ENCODE assay signal across 25 cellular contexts in genomic region chr4:150750824-150751223, GRCh38.
DNase-seq lines count a peak whose midpoint lies in the region; ATAC-seq, FAIRE-seq and TF ChIP-seq lines count a peak whose summit lies in the region.
"Had no signal": no experiment of that assay in that cellular context is flagged by ENCODE, and none has a peak within 500 bp of the region (broad histone marks: within the 10 kb centered on the region; RNA-seq: fewer than 3 reads in every experiment).

No MANE protein-coding gene starts in this region.

- H3K79me2 ChIP-seq in HepG2 (ENCODE audit: insufficient read depth, low read length) (no peaks in the 10 kb centered on the region), K562 (ENCODE audit: control insufficient read depth, insufficient read depth, low read length) (no peaks in the 10 kb centered on the region)

- TF ChIP-seq POLR2A in HepG2 (IDR thresholded peaks at IDR 0.05; ENCODE audit: insufficient read depth in 1 of 2, low read depth in 2 of 2, low read length in 2 of 2) (no peak), right lobe of liver (IDR thresholded peaks at IDR 0.05) (no peak), K562 (conservative IDR thresholded peaks at IDR 0.05) (no peak)

- TF ChIP-seq RAD21 in HepG2 (CRISPR knock-in tag; IDR thresholded peaks at IDR 0.05) (no peak), K562 (CRISPR knock-in tag; conservative IDR thresholded peaks at IDR 0.05 in 1 of 2, IDR thresholded peaks at IDR 0.05 in 1 of 2) (no peak)

- H3K36me3 ChIP-seq in HepG2 (replicated peaks in 1 of 2; ENCODE audit: control insufficient read depth in 1 of 2, insufficient read depth in 2 of 2, low read length in 2 of 2): no peaks in the 10 kb centered on the region
- H3K36me3 ChIP-seq in right lobe of liver: no peaks in the 10 kb centered on the region
- H3K36me3 ChIP-seq in K562 (ENCODE audit: control insufficient read depth, insufficient read depth, low read length): peaks cover 3% of the 10 kb centered on the region; the same call in 1 of the 3 replicates
- H3K36me3 ChIP-seq: BE2C, BLaER1 had no signal

- TF ChIP-seq CTCF in HepG2 (CRISPR knock-in tag; IDR thresholded peaks at IDR 0.05): no peak
- no peak for TF ChIP-seq CTCF in right lobe of liver (IDR thresholded peaks at IDR 0.05)
- no peak for TF ChIP-seq CTCF in K562 (IDR thresholded peaks at IDR 0.05 in 2 of 3, conservative IDR thresholded peaks at IDR 0.05 in 1 of 3; ENCODE audit: insufficient read depth in 2 of 3, low read depth in 1 of 3, low read length in 3 of 3)

- DNase-seq in HepG2 (ENCODE audit: low spot score) (no peak), right lobe of liver (no peak), K562 (ENCODE audit: extremely low read depth in 1 of 4, low spot score in 3 of 4) (no peak), NOMO-1 (lab: John Stamatoyannopoulos, UW; ENCODE audit: unreplicated experiment in 2 of 2) (no peak)
- DNase-seq: ACHN; BE2C; C1 segment of cervical spinal cord; CD4-positive, alpha-beta memory T cell; CD4-positive, CD25-positive, alpha-beta regulatory T cell; CD8-positive, alpha-beta memory T cell; COR-L47; DMS 273 treated with DMSO at 0.1 percent for 48 hours; DMS153; DMS53; DMS79; DND-41; EL; GDM1 had no signal

- no peak overlapping the region for H3K4me3 ChIP-seq in HepG2 (replicated peaks in 1 of 3; ENCODE audit: insufficient read depth in 1 of 3, low read depth in 2 of 3, low read length in 3 of 3)
- no peak overlapping the region for H3K4me3 ChIP-seq in right lobe of liver
- no peak overlapping the region for H3K4me3 ChIP-seq in K562
- H3K4me3 ChIP-seq: BLaER1, GM12878 had no signal

- intact Hi-C loops in HepG2 (cut with micrococcal nuclease; ENCODE audit: unreplicated experiment): no loop called here
- intact Hi-C loops in right lobe of liver (cut with DNase I): no loop called here
- intact Hi-C loops in K562 (cut with micrococcal nuclease): no loop called here

- H3K4me2 ChIP-seq in HepG2 (ENCODE audit: low read depth, low read length) (no peak overlapping the region), K562 (ENCODE audit: insufficient read depth, low read length) (no peak overlapping the region)
- H3K4me2 ChIP-seq: BLaER1 had no signal

- no peaks in the 10 kb centered on the region for H3K9me1 ChIP-seq in K562 (ENCODE audit: control insufficient read depth, insufficient read depth, low read length)

- no peak overlapping the region for H2AFZ ChIP-seq in HepG2 (ENCODE audit: low read length)
- no peak overlapping the region for H2AFZ ChIP-seq in K562 (ENCODE audit: low read depth, low read length)

- TF ChIP-seq EP300 in HepG2 (IDR thresholded peaks at IDR 0.05; ENCODE audit: low read depth in 2 of 2, low read length in 2 of 2) (no peak), HepG2 (CRISPR knock-in tag; IDR thresholded peaks at IDR 0.05; ENCODE audit: borderline replicate concordance) (no peak), K562 (IDR thresholded peaks at IDR 0.05; ENCODE audit: low read length) (no peak)

- ATAC-seq in HepG2: no peak
- ATAC-seq in right lobe of liver: no peak
- no peak for ATAC-seq in K562
- no peak for ATAC-seq in HG03097 (IDR thresholded peaks at IDR 0.05; ENCODE audit: low FRiP score, unreplicated experiment)
- ATAC-seq: GM12878 had no signal

- H3K9ac ChIP-seq in HepG2 (ENCODE audit: insufficient read depth, low read depth, low read length) (no peak overlapping the region), K562 (ENCODE audit: insufficient read depth in 1 of 2, low read depth in 2 of 2, low read length in 2 of 2) (no peak overlapping the region)
- H3K9ac ChIP-seq: BLaER1 had no signal

- H3K4me1 ChIP-seq in HepG2 (ENCODE audit: insufficient read depth, low read length): no peaks in the 10 kb centered on the region
- H3K4me1 ChIP-seq in right lobe of liver: no peaks in the 10 kb centered on the region
- H3K4me1 ChIP-seq in K562 (replicated peaks in 1 of 2; ENCODE audit: control insufficient read depth in 2 of 2, insufficient read depth in 2 of 2, low read length in 2 of 2): no peaks in the 10 kb centered on the region
- H3K4me1 ChIP-seq: BLaER1 had no signal

- no peaks in the 10 kb centered on the region for H4K20me1 ChIP-seq in HepG2 (ENCODE audit: insufficient read depth, low read length)
- no peaks in the 10 kb centered on the region for H4K20me1 ChIP-seq in K562 (replicated peaks; ENCODE audit: control insufficient read depth, insufficient read depth, low read length)
- H4K20me1 ChIP-seq: BLaER1 had no signal

- H3K27ac ChIP-seq in HepG2 (ENCODE audit: extremely low read length, insufficient read depth, low read length) (no peak overlapping the region), right lobe of liver (no peak overlapping the region), K562 (ENCODE audit: extremely low read depth, low read depth, low read length) (no peak overlapping the region)
- H3K27ac ChIP-seq: 22Rv1, BLaER1 had no signal

- BruUV-seq in HepG2 (replicated peaks; lab: Mats Ljungman, UMichigan): no TSS peak
- no TSS peak for BruUV-seq in K562 (replicated peaks; lab: Mats Ljungman, UMichigan)

- in situ Hi-C loops in HepG2 (cut with HindIII; ENCODE audit: extremely low pct_ligation_motif_present, low pct_unique_long_range_greater_than_20kb): no loop called here
- in situ Hi-C loops in K562 (cut with MboI): no loop called here

- no peak for FAIRE-seq in HepG2 (lab: Jason Lieb, UNC)
- no peak for FAIRE-seq in K562 (lab: Jason Lieb, UNC)
- peak; percentile 68 for FAIRE-seq in islet of Langerhans (lab: Jason Lieb, UNC)
- FAIRE-seq: GM12878, GM12892, GM18507 had no signal

- H3K27me3 ChIP-seq in HepG2 (ENCODE audit: control insufficient read depth in 1 of 2, insufficient read depth in 2 of 2, low read length in 2 of 2): no peaks in the 10 kb centered on the region; a peak in 1 of 5 replicates
- no peaks in the 10 kb centered on the region for H3K27me3 ChIP-seq in right lobe of liver
- no peaks in the 10 kb centered on the region for H3K27me3 ChIP-seq in K562 (ENCODE audit: control insufficient read depth in 2 of 2, insufficient read depth in 2 of 2, low read length in 2 of 2)
- H3K27me3 ChIP-seq: BE2C, BLaER1 had no signal

- POLR2A ChIA-PET in HepG2 (lab: Yijun Ruan, JAX) (no interaction called here), K562 (lab: Yijun Ruan, JAX) (interaction anchor here (0.6 to 1.1 kb wide), 2 partner anchors 11 to 21 kb away, joined by 3 read pairs; no protein-coding TSS in a partner anchor)

- no peaks in the 10 kb centered on the region for H3K9me3 ChIP-seq in HepG2 (ENCODE audit: low read length)
- no peaks in the 10 kb centered on the region for H3K9me3 ChIP-seq in right lobe of liver
- no peaks in the 10 kb centered on the region for H3K9me3 ChIP-seq in K562 (replicated peaks; ENCODE audit: control insufficient read depth, insufficient read depth, low read depth, low read length)
- H3K9me3 ChIP-seq: BE2C, BLaER1 had no signal

- CTCF ChIA-PET in HepG2 (lab: Yijun Ruan, JAX; ENCODE audit: low intra/inter-chr PET ratio, low total read pairs): no interaction called here
- CTCF ChIA-PET in K562 (lab: Yijun Ruan, JAX; ENCODE audit: low intra/inter-chr PET ratio): no interaction called here

TF ChIP-seq in HepG2, 621 proteins besides CTCF, POLR2A, EP300 and RAD21:
- TF ChIP-seq MAFF (IDR thresholded peaks at IDR 0.05; ENCODE audit: low read depth, low read length) (peak; percentile 73), FOSL1 (CRISPR knock-in tag; IDR thresholded peaks at IDR 0.05; ENCODE audit: borderline replicate concordance) (no peak), MAFK (conservative IDR thresholded peaks at IDR 0.05 in 1 of 2, IDR thresholded peaks at IDR 0.05 in 1 of 2; ENCODE audit: low read length in 2 of 2) (peak; percentile 62 to 78)
TF ChIP-seq in HepG2: peak in this region for 2.

TF ChIP-seq in K562, 482 proteins besides CTCF, POLR2A, EP300 and RAD21:
- TF ChIP-seq ZNF561 (CRISPR knock-in tag; conservative IDR thresholded peaks at IDR 0.05): no peak
- TF ChIP-seq ZNF316 (IDR thresholded peaks at IDR 0.05): peak; percentile 72
- no peak for TF ChIP-seq BRCA1 (IDR thresholded peaks at IDR 0.05)
- no peak for TF ChIP-seq BRCA1 (CRISPR knock-in tag; IDR thresholded peaks at IDR 0.05)
- TF ChIP-seq MAFF (IDR thresholded peaks at IDR 0.05; ENCODE audit: low read length): peak; percentile 45; the same call in 1 of the 2 replicates
- TF ChIP-seq ZNF764 (CRISPR knock-in tag; IDR thresholded peaks at IDR 0.05; ENCODE audit: low read depth): no peak
- peak; percentile 32; the same call in 1 of the 2 replicates for TF ChIP-seq C11orf30 (IDR thresholded peaks at IDR 0.05; ENCODE audit: low read depth)

Comparison
In these comparisons a context has a peak if more than half of its experiments do, and no peak if none do; other contexts are left out.
1. Of the 241 proteins assayed by ChIP-seq in both HepG2 and K562: peak only in HepG2: MAFK; only in K562: none; in both: MAFF; in neither: 239.